In the genomic region with DNA sequence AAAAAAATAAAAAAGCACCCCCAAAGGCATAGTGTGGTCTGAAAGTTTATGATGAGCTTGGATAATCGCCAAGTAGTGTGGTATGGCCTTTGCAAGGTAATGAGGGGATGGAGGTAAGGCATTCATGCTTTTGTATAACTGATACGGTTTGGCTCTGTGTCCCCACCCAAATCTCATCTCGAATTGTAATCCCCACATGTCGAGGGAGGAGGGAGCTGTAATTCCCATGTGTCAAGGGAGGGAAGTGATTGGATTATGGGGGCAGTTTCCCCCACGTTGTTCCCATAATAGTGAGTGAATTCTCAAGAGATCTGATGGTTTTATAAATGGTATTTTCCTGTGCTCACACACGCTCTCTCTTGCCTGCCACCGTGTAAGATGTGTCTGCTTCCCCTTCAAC, we compare ENCODE assay signal across 2 cellular contexts.
TF ChIP-seq lines count a peak whose summit lies in the region.

No MANE protein-coding gene starts in this region.

TF ChIP-seq in HepG2, 621 proteins besides CTCF, POLR2A, EP300 and RAD21 (continued from another document):
- TF ChIP-seq, protein P1, sequence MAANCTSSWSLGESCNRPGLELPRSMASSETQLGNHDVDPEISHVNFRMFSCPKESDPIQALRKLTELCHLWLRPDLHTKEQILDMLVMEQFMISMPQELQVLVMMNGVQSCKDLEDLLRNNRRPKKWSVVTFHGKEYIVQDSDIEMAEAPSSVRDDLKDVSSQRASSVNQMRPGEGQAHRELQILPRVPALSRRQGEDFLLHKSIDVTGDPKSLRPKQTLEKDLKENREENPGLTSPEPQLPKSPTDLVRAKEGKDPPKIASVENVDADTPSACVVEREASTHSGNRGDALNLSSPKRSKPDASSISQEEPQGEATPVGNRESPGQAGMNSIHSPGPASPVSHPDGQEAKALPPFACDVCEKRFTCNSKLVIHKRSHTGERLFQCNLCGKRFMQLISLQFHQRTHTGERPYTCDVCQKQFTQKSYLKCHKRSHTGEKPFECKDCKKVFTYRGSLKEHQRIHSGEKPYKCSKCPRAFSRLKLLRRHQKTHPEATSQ (CRISPR knock-in tag; IDR thresholded peaks at IDR 0.05; ENCODE audit: borderline replicate concordance): peak; percentile 88; the same call in 1 of the 2 replicates
- TF ChIP-seq CCDC6 (CRISPR knock-in tag; IDR thresholded peaks at IDR 0.05) (no peak), ZNF3 (CRISPR knock-in tag; IDR thresholded peaks at IDR 0.05) (no peak), ZMYM4 (CRISPR knock-in tag; IDR thresholded peaks at IDR 0.05) (peak; percentile 41), ZNF430 (CRISPR knock-in tag; IDR thresholded peaks at IDR 0.05) (peak; percentile 55; the same call in 1 of the 2 replicates), RBAK (CRISPR knock-in tag; IDR thresholded peaks at IDR 0.05) (no peak), ZSCAN30 (CRISPR knock-in tag; IDR thresholded peaks at IDR 0.05) (no peak), ZNF367 (CRISPR knock-in tag; IDR thresholded peaks at IDR 0.05; ENCODE audit: borderline replicate concordance) (no peak)
- TF ChIP-seq, protein P2, sequence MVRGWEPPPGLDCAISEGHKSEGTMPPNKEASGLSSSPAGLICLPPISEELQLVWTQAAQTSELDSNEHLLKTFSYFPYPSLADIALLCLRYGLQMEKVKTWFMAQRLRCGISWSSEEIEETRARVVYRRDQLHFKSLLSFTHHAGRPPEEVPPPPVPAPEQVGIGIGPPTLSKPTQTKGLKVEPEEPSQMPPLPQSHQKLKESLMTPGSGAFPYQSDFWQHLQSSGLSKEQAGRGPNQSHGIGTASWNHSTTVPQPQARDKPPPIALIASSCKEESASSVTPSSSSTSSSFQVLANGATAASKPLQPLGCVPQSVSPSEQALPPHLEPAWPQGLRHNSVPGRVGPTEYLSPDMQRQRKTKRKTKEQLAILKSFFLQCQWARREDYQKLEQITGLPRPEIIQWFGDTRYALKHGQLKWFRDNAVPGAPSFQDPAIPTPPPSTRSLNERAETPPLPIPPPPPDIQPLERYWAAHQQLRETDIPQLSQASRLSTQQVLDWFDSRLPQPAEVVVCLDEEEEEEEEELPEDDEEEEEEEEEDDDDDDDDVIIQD (CRISPR knock-in tag; IDR thresholded peaks at IDR 0.05; ENCODE audit: low read depth): peak; percentile 63; the same call in 1 of the 2 replicates

TF ChIP-seq in K562, 482 proteins besides CTCF, POLR2A, EP300 and RAD21:
- TF ChIP-seq, protein P3, sequence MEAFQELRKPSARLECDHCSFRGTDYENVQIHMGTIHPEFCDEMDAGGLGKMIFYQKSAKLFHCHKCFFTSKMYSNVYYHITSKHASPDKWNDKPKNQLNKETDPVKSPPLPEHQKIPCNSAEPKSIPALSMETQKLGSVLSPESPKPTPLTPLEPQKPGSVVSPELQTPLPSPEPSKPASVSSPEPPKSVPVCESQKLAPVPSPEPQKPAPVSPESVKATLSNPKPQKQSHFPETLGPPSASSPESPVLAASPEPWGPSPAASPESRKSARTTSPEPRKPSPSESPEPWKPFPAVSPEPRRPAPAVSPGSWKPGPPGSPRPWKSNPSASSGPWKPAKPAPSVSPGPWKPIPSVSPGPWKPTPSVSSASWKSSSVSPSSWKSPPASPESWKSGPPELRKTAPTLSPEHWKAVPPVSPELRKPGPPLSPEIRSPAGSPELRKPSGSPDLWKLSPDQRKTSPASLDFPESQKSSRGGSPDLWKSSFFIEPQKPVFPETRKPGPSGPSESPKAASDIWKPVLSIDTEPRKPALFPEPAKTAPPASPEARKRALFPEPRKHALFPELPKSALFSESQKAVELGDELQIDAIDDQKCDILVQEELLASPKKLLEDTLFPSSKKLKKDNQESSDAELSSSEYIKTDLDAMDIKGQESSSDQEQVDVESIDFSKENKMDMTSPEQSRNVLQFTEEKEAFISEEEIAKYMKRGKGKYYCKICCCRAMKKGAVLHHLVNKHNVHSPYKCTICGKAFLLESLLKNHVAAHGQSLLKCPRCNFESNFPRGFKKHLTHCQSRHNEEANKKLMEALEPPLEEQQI (IDR thresholded peaks at IDR 0.05): peak; percentile 81
- TF ChIP-seq MCM3 (IDR thresholded peaks at IDR 0.05): no peak
- TF ChIP-seq CC2D1A (IDR thresholded peaks at IDR 0.05): peak; percentile 76; the same call in 1 of the 2 replicates
TF ChIP-seq in K562: peak in this region for 2.
